In genomic region chr1:168556647-168557046, GRCh38 we compare ENCODE assay signal across 1 cellular context.
TF ChIP-seq lines count a peak whose summit lies in the region.

No MANE protein-coding gene starts in this region.

TF ChIP-seq in HepG2, 621 proteins besides CTCF, POLR2A, EP300 and RAD21:
- no peak for TF ChIP-seq MIER2 (CRISPR knock-in tag; IDR thresholded peaks at IDR 0.05)
- no peak for TF ChIP-seq ZNF598 (CRISPR knock-in tag; IDR thresholded peaks at IDR 0.05; ENCODE audit: borderline replicate concordance)
- no peak for TF ChIP-seq ZNF17 (CRISPR knock-in tag; IDR thresholded peaks at IDR 0.05)
- TF ChIP-seq, protein P1, sequence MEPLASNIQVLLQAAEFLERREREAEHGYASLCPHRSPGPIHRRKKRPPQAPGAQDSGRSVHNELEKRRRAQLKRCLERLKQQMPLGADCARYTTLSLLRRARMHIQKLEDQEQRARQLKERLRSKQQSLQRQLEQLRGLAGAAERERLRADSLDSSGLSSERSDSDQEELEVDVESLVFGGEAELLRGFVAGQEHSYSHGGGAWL (CRISPR knock-in tag; IDR thresholded peaks at IDR 0.05): no peak
- TF ChIP-seq ZNF550 (CRISPR knock-in tag; IDR thresholded peaks at IDR 0.05; ENCODE audit: borderline replicate concordance): no peak
- TF ChIP-seq MLLT10 (CRISPR knock-in tag; IDR thresholded peaks at IDR 0.05): no peak
- TF ChIP-seq ZXDC (CRISPR knock-in tag; IDR thresholded peaks at IDR 0.05): no peak
- no peak for TF ChIP-seq ZNF496 (CRISPR knock-in tag; IDR thresholded peaks at IDR 0.05; ENCODE audit: insufficient replicate concordance)
- TF ChIP-seq ARHGAP35 (CRISPR knock-in tag; IDR thresholded peaks at IDR 0.05; ENCODE audit: borderline replicate concordance): no peak
- TF ChIP-seq AHDC1 (CRISPR knock-in tag; IDR thresholded peaks at IDR 0.05; ENCODE audit: borderline replicate concordance): no peak
- TF ChIP-seq, protein P2, sequence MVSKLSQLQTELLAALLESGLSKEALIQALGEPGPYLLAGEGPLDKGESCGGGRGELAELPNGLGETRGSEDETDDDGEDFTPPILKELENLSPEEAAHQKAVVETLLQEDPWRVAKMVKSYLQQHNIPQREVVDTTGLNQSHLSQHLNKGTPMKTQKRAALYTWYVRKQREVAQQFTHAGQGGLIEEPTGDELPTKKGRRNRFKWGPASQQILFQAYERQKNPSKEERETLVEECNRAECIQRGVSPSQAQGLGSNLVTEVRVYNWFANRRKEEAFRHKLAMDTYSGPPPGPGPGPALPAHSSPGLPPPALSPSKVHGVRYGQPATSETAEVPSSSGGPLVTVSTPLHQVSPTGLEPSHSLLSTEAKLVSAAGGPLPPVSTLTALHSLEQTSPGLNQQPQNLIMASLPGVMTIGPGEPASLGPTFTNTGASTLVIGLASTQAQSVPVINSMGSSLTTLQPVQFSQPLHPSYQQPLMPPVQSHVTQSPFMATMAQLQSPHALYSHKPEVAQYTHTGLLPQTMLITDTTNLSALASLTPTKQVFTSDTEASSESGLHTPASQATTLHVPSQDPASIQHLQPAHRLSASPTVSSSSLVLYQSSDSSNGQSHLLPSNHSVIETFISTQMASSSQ (IDR thresholded peaks at IDR 0.05; ENCODE audit: low read depth): no peak
- TF ChIP-seq, protein P2 (CRISPR knock-in tag; IDR thresholded peaks at IDR 0.05; ENCODE audit: borderline replicate concordance): no peak
- no peak for TF ChIP-seq CEBPB (IDR thresholded peaks at IDR 0.05; ENCODE audit: borderline replicate concordance, low read depth, low read length)
- no peak for TF ChIP-seq ZNF331 (CRISPR knock-in tag; IDR thresholded peaks at IDR 0.05)
- TF ChIP-seq ZSCAN12 (CRISPR knock-in tag; IDR thresholded peaks at IDR 0.05): no peak
- no peak for TF ChIP-seq NR2C2 (CRISPR knock-in tag; IDR thresholded peaks at IDR 0.05; ENCODE audit: borderline replicate concordance)
- no peak for TF ChIP-seq SNAI1 (CRISPR knock-in tag; IDR thresholded peaks at IDR 0.05; ENCODE audit: borderline replicate concordance)
- TF ChIP-seq PITX1 (CRISPR knock-in tag; IDR thresholded peaks at IDR 0.05): no peak
- no peak for TF ChIP-seq ZNF382 (CRISPR knock-in tag; IDR thresholded peaks at IDR 0.05; ENCODE audit: borderline replicate concordance)
